Comparison of ENCODE assay signal across 1 cellular context in genomic region chr7:92447239-92448184, GRCh38.
TF ChIP-seq lines count a peak whose summit lies in the region.

GATAD1 (plus strand) TSS chr7:92447482; CDS start chr7:92447730, 248 bp downstream.

TF ChIP-seq in WTC11, 78 proteins besides CTCF, POLR2A, EP300 and RAD21 (continued from another document):
- TF ChIP-seq FOXP4 (CRISPR knock-in tag; IDR thresholded peaks at IDR 0.05) (peak; percentile 69), ZNF232 (CRISPR knock-in tag; IDR thresholded peaks at IDR 0.05) (no peak), ARID4B (CRISPR knock-in tag; IDR thresholded peaks at IDR 0.05; ENCODE audit: borderline replicate concordance) (peak; percentile 78; the same call in 1 of the 2 replicates), CREM (CRISPR knock-in tag; IDR thresholded peaks at IDR 0.05) (peak; percentile 72), NR2C2 (CRISPR knock-in tag; IDR thresholded peaks at IDR 0.05) (no peak), ZBTB43 (CRISPR knock-in tag; IDR thresholded peaks at IDR 0.05) (peak; percentile 67; the same call in 1 of the 2 replicates), AR (CRISPR knock-in tag; IDR thresholded peaks at IDR 0.05) (no peak), HMGXB4 (CRISPR knock-in tag; IDR thresholded peaks at IDR 0.05) (peak; percentile 99), USF2 (CRISPR knock-in tag; IDR thresholded peaks at IDR 0.05) (peak; percentile 88), STAT6 (CRISPR knock-in tag; conservative IDR thresholded peaks at IDR 0.05; ENCODE audit: low read depth) (no peak), SMAD4 (CRISPR knock-in tag; IDR thresholded peaks at IDR 0.05) (no peak), ZBTB21 (CRISPR knock-in tag; IDR thresholded peaks at IDR 0.05; ENCODE audit: borderline replicate concordance) (no peak), PREB (CRISPR knock-in tag; IDR thresholded peaks at IDR 0.05; ENCODE audit: borderline replicate concordance) (no peak; the same call in 1 of the 2 replicates), ZNF317 (CRISPR knock-in tag; IDR thresholded peaks at IDR 0.05; ENCODE audit: borderline replicate concordance, low read depth) (no peak), MYBL2 (CRISPR knock-in tag; IDR thresholded peaks at IDR 0.05) (no peak), E2F4 (CRISPR knock-in tag; IDR thresholded peaks at IDR 0.05; ENCODE audit: borderline replicate concordance, low read depth) (0 out of 2 replicates have a peak, but pooled peaks have one; percentile 18), FOXP1 (CRISPR knock-in tag; IDR thresholded peaks at IDR 0.05; ENCODE audit: borderline replicate concordance) (peak; percentile 81; the same call in 1 of the 2 replicates), RELA (CRISPR knock-in tag; IDR thresholded peaks at IDR 0.05; ENCODE audit: borderline replicate concordance) (peak; percentile 55; the same call in 1 of the 2 replicates), ELF4 (CRISPR knock-in tag; IDR thresholded peaks at IDR 0.05; ENCODE audit: low read depth) (peak; percentile 90; the same call in 1 of the 2 replicates)
